ENCODE assay signal across 1 cellular context in the genomic region with DNA sequence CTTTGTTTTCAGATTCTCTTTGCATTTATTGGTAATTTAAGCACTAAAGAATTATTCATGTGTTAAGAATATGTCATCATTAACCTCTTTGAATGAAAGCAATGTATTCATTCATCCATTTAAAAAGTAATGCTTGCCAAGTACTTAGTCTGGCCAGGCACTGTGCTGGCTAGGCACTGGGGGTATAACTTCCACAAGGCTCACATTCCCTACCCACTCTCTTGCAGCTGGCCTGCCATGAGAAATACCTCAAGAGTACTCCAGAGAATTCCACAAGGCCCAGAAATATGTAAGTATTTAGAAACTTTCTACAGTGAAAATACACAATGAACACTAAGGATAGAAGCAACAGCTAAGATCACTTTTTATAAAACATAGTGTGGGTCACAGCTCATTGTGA.
TF ChIP-seq lines count a peak whose summit lies in the region.

No MANE protein-coding gene starts in this region.

TF ChIP-seq in IMR-90, 13 proteins besides CTCF, POLR2A, EP300 and RAD21 (continued from another document):
- TF ChIP-seq, protein P1, sequence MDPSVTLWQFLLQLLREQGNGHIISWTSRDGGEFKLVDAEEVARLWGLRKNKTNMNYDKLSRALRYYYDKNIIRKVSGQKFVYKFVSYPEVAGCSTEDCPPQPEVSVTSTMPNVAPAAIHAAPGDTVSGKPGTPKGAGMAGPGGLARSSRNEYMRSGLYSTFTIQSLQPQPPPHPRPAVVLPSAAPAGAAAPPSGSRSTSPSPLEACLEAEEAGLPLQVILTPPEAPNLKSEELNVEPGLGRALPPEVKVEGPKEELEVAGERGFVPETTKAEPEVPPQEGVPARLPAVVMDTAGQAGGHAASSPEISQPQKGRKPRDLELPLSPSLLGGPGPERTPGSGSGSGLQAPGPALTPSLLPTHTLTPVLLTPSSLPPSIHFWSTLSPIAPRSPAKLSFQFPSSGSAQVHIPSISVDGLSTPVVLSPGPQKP (IDR thresholded peaks at IDR 0.05; ENCODE audit: borderline replicate concordance, low read depth, low read length), result no peak
- TF ChIP-seq CHD1 (IDR thresholded peaks at IDR 0.05; ENCODE audit: low read depth, low read length) (no peak), NFE2L2 (IDR thresholded peaks at IDR 0.05; ENCODE audit: low read depth, low read length) (no peak), MAFK (IDR thresholded peaks at IDR 0.05; ENCODE audit: low read depth, low read length) (no peak), CEBPB (IDR thresholded peaks at IDR 0.05; ENCODE audit: low read depth, low read length) (no peak), MXI1 (IDR thresholded peaks at IDR 0.05; ENCODE audit: borderline replicate concordance, low read depth, low read length) (no peak), BHLHE40 (IDR thresholded peaks at IDR 0.05; ENCODE audit: low read depth, low read length) (no peak), MAZ (IDR thresholded peaks at IDR 0.05; ENCODE audit: borderline replicate concordance, low read depth, low read length) (no peak)
